Comparison of ENCODE assay signal across 8 cellular contexts in genomic region chr15:91022075-91022831, GRCh38. TPM values are rescaled to one million over a fixed set of nuclear protein-coding genes. Genes with fewer than 3 reads are reported as not detected.
A peak's percentile ranks its signal among the peaks of the same experiment; 100 is the strongest.
DNase-seq lines count a peak whose midpoint lies in the region; ATAC-seq and TF ChIP-seq lines count a peak whose summit lies in the region.

TSS of gene VPS33B (minus strand) at chr15:91022594. CDS start at chr15:91022249, 345 bp downstream.

- H3K4me3 ChIP-seq in BJ (ENCODE audit: low read depth, low read length) (peak within 1 kb of the TSS; percentile 99), ectodermal cell (ENCODE audit: insufficient read depth, low read depth, low read length) (peak within 1 kb of the TSS; percentile 94), lower lobe of right lung (peak within 1 kb of the TSS; percentile 86)

- POLR2A ChIA-PET in BJ (lab: Charles Lee), result interaction anchor here (0.6 kb wide), 1 partner anchor 1320 kb away, joined by 18 read pairs; no protein-coding TSS in a partner anchor
- POLR2A ChIA-PET in activated CD4-positive, alpha-beta memory T cell treated with anti-CD3 and anti-CD28 coated beads, Interleukin-2, amount 10 ng/mL, durations not matched to agents 7 days and 5 days (lab: Charles Lee), result interaction anchor here (1.2 to 2.5 kb wide), 11 partner anchors 8 to 92 kb away, joined by 3 to 20 read pairs (median 4); partner anchors contain the start of genes PRC1 and RCCD1

- H3K27me3 ChIP-seq in BJ (ENCODE audit: control insufficient read depth, insufficient read depth, low read length), result no peaks in the 10 kb centered on the region
- H3K27me3 ChIP-seq in ectodermal cell (ENCODE audit: control insufficient read depth, insufficient read depth, low read length, poor library complexity, severe bottlenecking), result no peaks in the 10 kb centered on the region
- no peaks in the 10 kb centered on the region for H3K27me3 ChIP-seq in lower lobe of right lung (ENCODE audit: low read depth)

- DNase-seq in BJ (ENCODE audit: low read depth), result peak; percentile 27
- peak; percentile 95 for DNase-seq in NCI-H82 (lab: John Stamatoyannopoulos, UW)
- peak; percentile 81 for DNase-seq in activated CD4-positive, alpha-beta memory T cell treated with anti-CD3 and anti-CD28 coated beads, Interleukin-2, amount 10 ng/mL, durations not matched to agents 7 days and 5 days
- DNase-seq in lower lobe of right lung, result peak; percentile 84
- DNase-seq in stimulated activated CD4-positive, alpha-beta T cell treated with anti-CD3 and anti-CD28 coated beads, TNF-alpha, amount 100 ng/mL, for 1 hour (ENCODE audit: low read depth in 3 of 3, low spot score in 1 of 3), result peak; percentile 44 to 59 (median 49)

- TF ChIP-seq CTCF in BJ (IDR thresholded peaks at IDR 0.05; ENCODE audit: insufficient read depth, low read depth, low read length) (no peak), lower lobe of right lung (IDR thresholded peaks at IDR 0.05) (no peak)

- H3K9me3 ChIP-seq in ectodermal cell (ENCODE audit: control insufficient read depth, low read length) (no peaks in the 10 kb centered on the region), lower lobe of right lung (no peaks in the 10 kb centered on the region)

- H3K27ac Mint-ChIP-seq in activated CD4-positive, alpha-beta memory T cell treated with anti-CD3 and anti-CD28 coated beads, Interleukin-2, amount 10 ng/mL, durations not matched to agents 7 days and 5 days, result peak within 1 kb of the TSS; percentile 85

- 0 to 1% methylated on average over 48 of the region's 48 CpGs for WGBS in ectodermal cell, 2 experiments

- ATAC-seq in GM19395 (IDR thresholded peaks at IDR 0.05; ENCODE audit: unreplicated experiment), result peak; percentile 74
- ATAC-seq in HG03575 (IDR thresholded peaks at IDR 0.05; ENCODE audit: extremely low read depth, insufficient number of reproducible peaks, low FRiP score, unreplicated experiment), result peak; percentile 41
- ATAC-seq in lower lobe of right lung, result peak; percentile 91 to 97

- H3K4me1 ChIP-seq in ectodermal cell (ENCODE audit: control insufficient read depth, insufficient read depth, low read length) (peaks cover 8% of the 10 kb centered on the region), lower lobe of right lung (peaks cover 25% of the 10 kb centered on the region)

- H3K36me3 Mint-ChIP-seq in activated CD4-positive, alpha-beta memory T cell treated with anti-CD3 and anti-CD28 coated beads, Interleukin-2, amount 10 ng/mL, durations not matched to agents 7 days and 5 days (ENCODE audit: low read depth), result peaks cover 21% of the 10 kb centered on the region

- CTCF ChIA-PET in BJ (lab: Yijun Ruan, JAX), result interaction anchor here (0.8 to 1.4 kb wide), 4 partner anchors 11 to 65 kb away, joined by 3 to 5 read pairs (median 4); no protein-coding TSS in a partner anchor
- CTCF ChIA-PET in activated CD4-positive, alpha-beta memory T cell treated with anti-CD3 and anti-CD28 coated beads, Interleukin-2, amount 10 ng/mL, durations not matched to agents 7 days and 5 days (lab: Charles Lee), result interaction anchor here (0.7 to 4.8 kb wide), 6 partner anchors 11 to 90 kb away, joined by 3 to 23 read pairs (median 6); partner anchors contain the start of genes HDDC3 and UNC45A

- H3K4me1 Mint-ChIP-seq in activated CD4-positive, alpha-beta memory T cell treated with anti-CD3 and anti-CD28 coated beads, Interleukin-2, amount 10 ng/mL, durations not matched to agents 7 days and 5 days, result peaks cover 46% of the 10 kb centered on the region

- H3K27ac ChIP-seq in ectodermal cell (ENCODE audit: insufficient read depth, low read depth, low read length, poor library complexity, severe bottlenecking), result peak within 1 kb of the TSS; percentile 39
- peak within 1 kb of the TSS; percentile 75 for H3K27ac ChIP-seq in lower lobe of right lung

- peak within 1 kb of the TSS; percentile 89 for H3K4me3 Mint-ChIP-seq in activated CD4-positive, alpha-beta memory T cell treated with anti-CD3 and anti-CD28 coated beads, Interleukin-2, amount 10 ng/mL, durations not matched to agents 7 days and 5 days

- H3K36me3 ChIP-seq in BJ (ENCODE audit: control insufficient read depth, insufficient read depth, low read length), result no peaks in the 10 kb centered on the region
- no peaks in the 10 kb centered on the region for H3K36me3 ChIP-seq in ectodermal cell (ENCODE audit: control insufficient read depth, insufficient read depth, low read length)
- peaks cover 4% of the 10 kb centered on the region for H3K36me3 ChIP-seq in lower lobe of right lung

- H3K27me3 Mint-ChIP-seq in activated CD4-positive, alpha-beta memory T cell treated with anti-CD3 and anti-CD28 coated beads, Interleukin-2, amount 10 ng/mL, durations not matched to agents 7 days and 5 days, result no peaks in the 10 kb centered on the region

- H3K9me3 Mint-ChIP-seq in activated CD4-positive, alpha-beta memory T cell treated with anti-CD3 and anti-CD28 coated beads, Interleukin-2, amount 10 ng/mL, durations not matched to agents 7 days and 5 days, result no peaks in the 10 kb centered on the region

- intact Hi-C loops in lower lobe of right lung (cut with DNase I), result no loop called here

RNA-seq across cellular contexts. Expression of gene VPS33B, which starts in this region (rescaled TPM):
- 12.7 and 15.5 TPM in 2 replicates for polyA plus RNA-seq in BJ (2011; rRNA removed)
- polyA minus RNA-seq in BJ (2011; rRNA and poly(A)+ RNA removed), result 6.6 and 9.7 TPM in 2 replicates
- 10 to 100 TPM; 20.8 to 23.5 TPM for total RNA-seq in activated CD4-positive, alpha-beta memory T cell treated with anti-CD3 and anti-CD28 coated beads, Interleukin-2, amount 10 ng/mL, durations not matched to agents 7 days and 5 days
- 14.5 TPM for polyA plus RNA-seq in ectodermal cell (2013, experiment 1 of 4)
- 23.3 TPM for polyA plus RNA-seq in ectodermal cell (2013, experiment 2 of 4)
- polyA plus RNA-seq in ectodermal cell (2013, experiment 3 of 4), result 16.1 TPM
- 15.6 TPM for polyA plus RNA-seq in ectodermal cell (2013, experiment 4 of 4)
- 13.3 TPM for total RNA-seq in lower lobe of right lung

Comparison
In these comparisons a context has a peak if more than half of its experiments do, and no peak if none do; other contexts are left out.
1. Peak in every context shown above with its lines: DNase-seq, ATAC-seq, H3K4me3 ChIP-seq and H3K27ac ChIP-seq.
2. DNase-seq: peak in every context shown above with its lines; median percentile 95 in NCI-H82; 84 in lower lobe of right lung; 81 in activated CD4-positive, alpha-beta memory T cell treated with anti-CD3 and anti-CD28 coated beads, Interleukin-2, amount 10 ng/mL, durations not matched to agents 7 days and 5 days; 49 in stimulated activated CD4-positive, alpha-beta T cell treated with anti-CD3 and anti-CD28 coated beads, TNF-alpha, amount 100 ng/mL, for 1 hour; 27 in BJ.
3. ATAC-seq: peak in every context shown above with its lines; median percentile 94 in lower lobe of right lung; 74 in GM19395; 41 in HG03575.